In genomic region chr14:49641697-49642129, GRCh38 we compare ENCODE assay signal across 9 cellular contexts. TPM values are rescaled to one million over a fixed set of nuclear protein-coding genes. Genes with fewer than 3 reads are reported as not detected.
DNase-seq lines count a peak whose midpoint lies in the region; ATAC-seq and TF ChIP-seq lines count a peak whose summit lies in the region.
"Had no signal": no experiment of that assay in that cellular context is flagged by ENCODE, and none has a peak within 500 bp of the region (broad histone marks: within the 10 kb centered on the region; RNA-seq: fewer than 3 reads in every experiment).

No MANE protein-coding gene starts in this region.

- H3K18ac ChIP-seq in mesenchymal stem cell (ENCODE audit: low read depth in 1 of 2, low read length in 2 of 2), result peak overlapping the region in 1 of 2 experiments; percentile 49

- no peak overlapping the region for H2BK12ac ChIP-seq in mesenchymal stem cell (ENCODE audit: low read length in 2 of 2)

- H3K4me2 ChIP-seq in BLaER1 treated with 17β-estradiol and CSF1 and Interleukin-3, amounts not matched to agents 10 nM and 100 nM, result peak overlapping the region; percentile 18 to 65 (median 46)
- H3K4me2 ChIP-seq in mesenchymal stem cell (ENCODE audit: low read length, poor library complexity, severe bottlenecking), result peak overlapping the region; percentile 7

- peaks cover 50% of the 10 kb centered on the region for H3K4me1 Mint-ChIP-seq in activated naive CD8-positive, alpha-beta T cell (ENCODE audit: low read depth)

- no peak overlapping the region for H2AK5ac ChIP-seq in mesenchymal stem cell (ENCODE audit: low read length, severe bottlenecking)

- peaks cover 17% of the 10 kb centered on the region for H3K79me1 ChIP-seq in mesenchymal stem cell (replicated peaks; ENCODE audit: low read length, poor library complexity, severe bottlenecking)

- peaks cover 11% of the 10 kb centered on the region for H3K36me3 Mint-ChIP-seq in activated naive CD8-positive, alpha-beta T cell

- peaks cover 14 to 41% (median 26%) of the 10 kb centered on the region in 10 experiments for H3K4me1 ChIP-seq in BLaER1 treated with 17β-estradiol and CSF1 and Interleukin-3, amounts not matched to agents 10 nM and 100 nM
- peaks cover 1% of the 10 kb centered on the region for H3K4me1 ChIP-seq in mesenchymal stem cell (ENCODE audit: control insufficient read depth, insufficient read depth, low read depth, low read length)

- POLR2A ChIA-PET in GM10248 (lab: Yijun Ruan, JAX), result interaction anchor here (0.5 kb wide), 1 partner anchor 82 kb away, joined by 3 read pairs; no protein-coding TSS in a partner anchor

- no peak overlapping the region for H4K91ac ChIP-seq in mesenchymal stem cell (ENCODE audit: low read length)

- H4K8ac ChIP-seq in mesenchymal stem cell (ENCODE audit: low read length), result peak overlapping the region; percentile 14

- H3K4me3 ChIP-seq in BLaER1 treated with 17β-estradiol and CSF1 and Interleukin-3, amounts not matched to agents 10 nM and 100 nM, result no peak overlapping the region
- no peak overlapping the region for H3K4me3 ChIP-seq in mesenchymal stem cell (ENCODE audit: insufficient read depth in 1 of 2, low read depth in 1 of 2, low read length in 2 of 2)

- no peaks in the 10 kb centered on the region for H3K27me3 Mint-ChIP-seq in activated naive CD8-positive, alpha-beta T cell

- no peak overlapping the region for H3K4ac ChIP-seq in mesenchymal stem cell (ENCODE audit: low read depth in 1 of 2, low read length in 2 of 2)

- no peak overlapping the region for H2BK120ac ChIP-seq in mesenchymal stem cell (ENCODE audit: low read depth, low read length)

- H3K9ac ChIP-seq in BLaER1 treated with 17β-estradiol and CSF1 and Interleukin-3, amounts not matched to agents 10 nM and 100 nM, result peak overlapping the region in 2 of 11 experiments; percentile 21 to 25; a peak in 3 of 22 replicates
- peak overlapping the region; percentile 30 for H3K9ac ChIP-seq in mesenchymal stem cell (ENCODE audit: low read length)

- H3K4me3 Mint-ChIP-seq in activated naive CD8-positive, alpha-beta T cell, result no peak overlapping the region

- H3K23ac ChIP-seq in mesenchymal stem cell (ENCODE audit: low read length in 2 of 2), result no peak overlapping the region

- TF ChIP-seq CTCF in GM10248 (IDR thresholded peaks at IDR 0.05; ENCODE audit: control extremely low read depth, extremely low read depth, low read depth, missing control alignments), result no peak

- H3K36me3 ChIP-seq in BLaER1 treated with 17β-estradiol and CSF1 and Interleukin-3, amounts not matched to agents 10 nM and 100 nM, result peaks cover 41 to 89% (median 70%) of the 10 kb centered on the region in 11 experiments
- H3K36me3 ChIP-seq in mesenchymal stem cell (ENCODE audit: control insufficient read depth in 1 of 2, insufficient read depth in 2 of 2, low read depth in 1 of 2, low read length in 2 of 2), result peaks cover 7 to 43% of the 10 kb centered on the region in 2 experiments

- H3K27me3 ChIP-seq in BLaER1 treated with 17β-estradiol and CSF1 and Interleukin-3, amounts not matched to agents 10 nM and 100 nM, result no peaks in the 10 kb centered on the region
- H3K27me3 ChIP-seq in mesenchymal stem cell (ENCODE audit: control insufficient read depth in 1 of 2, insufficient read depth in 1 of 2, low read length in 2 of 2), result no peaks in the 10 kb centered on the region

- H3K9me3 Mint-ChIP-seq in activated naive CD8-positive, alpha-beta T cell (ENCODE audit: low read depth), result no peaks in the 10 kb centered on the region

- peak overlapping the region; percentile 18 for H3K27ac Mint-ChIP-seq in activated naive CD8-positive, alpha-beta T cell

- peak overlapping the region in 1 of 11 experiments; percentile 5; a peak in 1 of 22 replicates for H3K27ac ChIP-seq in BLaER1 treated with 17β-estradiol and CSF1 and Interleukin-3, amounts not matched to agents 10 nM and 100 nM
- peak overlapping the region; percentile 67 for H3K27ac ChIP-seq in mesenchymal stem cell (ENCODE audit: low read length, poor library complexity, severe bottlenecking)

- H2BK15ac ChIP-seq in mesenchymal stem cell (ENCODE audit: low read depth, poor library complexity, severe bottlenecking), result no peak overlapping the region

- H4K20me1 ChIP-seq in BLaER1 treated with 17β-estradiol and CSF1 and Interleukin-3, amounts not matched to agents 10 nM and 100 nM, result peaks cover 9 to 82% (median 55%) of the 10 kb centered on the region in 11 experiments; a peak in 17 of 22 replicates

- H2AFZ ChIP-seq in mesenchymal stem cell (ENCODE audit: low read depth, low read length), result no peak overlapping the region

- no peak overlapping the region for H3K14ac ChIP-seq in mesenchymal stem cell (ENCODE audit: low read length in 2 of 2)

- peak; percentile 45 for DNase-seq in mesenchymal stem cell
- DNase-seq in NCI-H524 treated with DMSO at 0.1 percent for 48 hours (lab: John Stamatoyannopoulos, UW), result no peak
- no peak for DNase-seq in GM10248 (ENCODE audit: extremely low spot score)
- no peak for DNase-seq in GM03348 (ENCODE audit: low spot score)
- DNase-seq: NCI-H1105 had no signal

- WGBS in mesenchymal stem cell, result 63% methylated on average over 8 of the region's 8 CpGs

- no peak overlapping the region for H2BK5ac ChIP-seq in mesenchymal stem cell (ENCODE audit: low read depth, low read length, poor library complexity, severe bottlenecking)

- H3K9me3 ChIP-seq in BLaER1 treated with 17β-estradiol and CSF1 and Interleukin-3, amounts not matched to agents 10 nM and 100 nM (replicated peaks in 1 of 11), result no peaks in the 10 kb centered on the region
- no peaks in the 10 kb centered on the region for H3K9me3 ChIP-seq in mesenchymal stem cell (ENCODE audit: control insufficient read depth, low read length)

- CTCF ChIA-PET in GM10248 (lab: Yijun Ruan, JAX), result interaction anchor here (1.6 kb wide), 1 partner anchor 220 kb away, joined by 5 read pairs; no protein-coding TSS in a partner anchor

- ATAC-seq in HG02885 (IDR thresholded peaks at IDR 0.05; ENCODE audit: poor library complexity, unreplicated experiment) (peak; percentile 50), GM21360 (IDR thresholded peaks at IDR 0.05; ENCODE audit: unreplicated experiment) (no peak)

RNA-seq across cellular contexts. Expression of gene DNAAF2, which starts 6.7 kb away (rescaled TPM):
- 5.2 TPM for polyA plus RNA-seq in mesenchymal stem cell (2013, experiment 1 of 2)
- 6.0 TPM for polyA plus RNA-seq in mesenchymal stem cell (2013, experiment 2 of 2)

RNA-seq across cellular contexts. Expression of gene MGAT2, which starts 21.1 kb away (rescaled TPM):
- polyA plus RNA-seq in mesenchymal stem cell (2013, experiment 1 of 2), result 43.8 TPM
- 46.2 TPM for polyA plus RNA-seq in mesenchymal stem cell (2013, experiment 2 of 2)

RNA-seq across cellular contexts. Expression of gene RPL36AL, which starts 21.3 kb away (rescaled TPM):
- 729 TPM for polyA plus RNA-seq in mesenchymal stem cell (2013, experiment 1 of 2)
- 715 TPM for polyA plus RNA-seq in mesenchymal stem cell (2013, experiment 2 of 2)

RNA-seq across cellular contexts. Expression of gene LRR1, which starts 43.0 kb away (rescaled TPM):
- polyA plus RNA-seq in mesenchymal stem cell (2013, experiment 1 of 2), result 10.7 TPM
- 9.5 TPM for polyA plus RNA-seq in mesenchymal stem cell (2013, experiment 2 of 2)

RNA-seq across cellular contexts. Expression of gene POLE2, which starts 46.3 kb away (rescaled TPM):
- polyA plus RNA-seq in mesenchymal stem cell (2013, experiment 1 of 2), result 4.0 TPM
- polyA plus RNA-seq in mesenchymal stem cell (2013, experiment 2 of 2), result 4.6 TPM
